10 cellular contexts compared by ENCODE assay signal in genomic region chr20:8454137-8454712, GRCh38.
A peak's percentile ranks its signal among the peaks of the same experiment; 100 is the strongest.
DNase-seq lines count a peak whose midpoint lies in the region; ATAC-seq, FAIRE-seq and TF ChIP-seq lines count a peak whose summit lies in the region.
"Had no signal": no experiment of that assay in that cellular context is flagged by ENCODE, and none has a peak within 500 bp of the region (broad histone marks: within the 10 kb centered on the region; RNA-seq: fewer than 3 reads in every experiment).

No MANE protein-coding gene starts in this region.

- H3K4me3 Mint-ChIP-seq in astrocyte (ENCODE audit: unreplicated experiment) (no peak overlapping the region), natural killer cell (no peak overlapping the region)
- H3K4me3 Mint-ChIP-seq: activated naive CD8-positive, alpha-beta T cell had no signal

- no peaks in the 10 kb centered on the region for H3K27me3 ChIP-seq in astrocyte (ENCODE audit: insufficient read depth, low read length)

- ATAC-seq in GM21515 (IDR thresholded peaks at IDR 0.05; ENCODE audit: unreplicated experiment) = peak; percentile 72
- ATAC-seq in natural killer cell = peak in 2 of 3 donors; percentile 54 to 63
- ATAC-seq in GM19467 (IDR thresholded peaks at IDR 0.05; ENCODE audit: unreplicated experiment) = no peak

- no peak overlapping the region for H3K9ac ChIP-seq in astrocyte (ENCODE audit: low read length)

- no peaks in the 10 kb centered on the region for H3K27me3 Mint-ChIP-seq in astrocyte (ENCODE audit: low read depth, unreplicated experiment)
- H3K27me3 Mint-ChIP-seq in natural killer cell (ENCODE audit: low read depth in 2 of 2) = no peaks in the 10 kb centered on the region
- H3K27me3 Mint-ChIP-seq: activated naive CD8-positive, alpha-beta T cell had no signal

- H3K36me3 Mint-ChIP-seq in astrocyte (ENCODE audit: low read depth, unreplicated experiment) = peaks cover 2% of the 10 kb centered on the region
- no peaks in the 10 kb centered on the region for H3K36me3 Mint-ChIP-seq in natural killer cell
- H3K36me3 Mint-ChIP-seq: activated naive CD8-positive, alpha-beta T cell had no signal

- intact Hi-C loops in natural killer cell (cut with micrococcal nuclease) = no loop called here

- H3K4me2 ChIP-seq in astrocyte (ENCODE audit: low read length) = no peak overlapping the region

- H3K9me3 ChIP-seq in astrocyte (ENCODE audit: insufficient read depth, low read depth, low read length) = no peaks in the 10 kb centered on the region

- TF ChIP-seq CTCF in astrocyte (IDR thresholded peaks at IDR 0.05; ENCODE audit: insufficient read depth, low read depth, low read length) (peak; percentile 65), natural killer cell (IDR thresholded peaks at IDR 0.05) (no peak)

- DNase-seq in DMS53 (lab: John Stamatoyannopoulos, UW) = peak; percentile 31
- no peak for DNase-seq in DMS53 treated with DMSO at 0.1 percent for 48 hours (lab: John Stamatoyannopoulos, UW; ENCODE audit: unreplicated experiment)
- peak; percentile 59 for DNase-seq in NCI-H226
- DNase-seq in astrocyte (ENCODE audit: low read depth) = peak; percentile 93
- DNase-seq in natural killer cell = no peak
- no peak for DNase-seq in ureter (ENCODE audit: low spot score)

- no peak overlapping the region for H3K4me3 ChIP-seq in astrocyte (ENCODE audit: insufficient read depth, low read depth, low read length)

- H3K36me3 ChIP-seq in astrocyte (ENCODE audit: insufficient read depth, low read length) = no peaks in the 10 kb centered on the region

- no peak overlapping the region for H2AFZ ChIP-seq in astrocyte (ENCODE audit: low read depth, low read length)

- peak; percentile 94 for FAIRE-seq in astrocyte (lab: Jason Lieb, UNC)
- FAIRE-seq: A204.1 had no signal

- peak overlapping the region; percentile 47 for H3K27ac ChIP-seq in astrocyte (ENCODE audit: low read depth, low read length)

- H4K20me1 ChIP-seq in astrocyte (ENCODE audit: insufficient read depth, low read length) = no peaks in the 10 kb centered on the region

- peaks cover 10% of the 10 kb centered on the region for H3K4me1 Mint-ChIP-seq in astrocyte (ENCODE audit: low read depth, unreplicated experiment)
- H3K4me1 Mint-ChIP-seq in natural killer cell = peaks cover 29 to 41% of the 10 kb centered on the region in 2 donors

- H3K9me3 Mint-ChIP-seq in astrocyte (ENCODE audit: unreplicated experiment) = no peaks in the 10 kb centered on the region
- no peaks in the 10 kb centered on the region for H3K9me3 Mint-ChIP-seq in natural killer cell

- H3K27ac Mint-ChIP-seq in astrocyte (ENCODE audit: unreplicated experiment) (no peak overlapping the region), natural killer cell (no peak overlapping the region)
- H3K27ac Mint-ChIP-seq: activated naive CD8-positive, alpha-beta T cell had no signal

- no peaks in the 10 kb centered on the region for H3K79me2 ChIP-seq in astrocyte (ENCODE audit: insufficient read depth, low read length)

- H3K4me1 ChIP-seq in astrocyte (ENCODE audit: insufficient read depth, low read length) = no peaks in the 10 kb centered on the region

Comparison
In these comparisons a context has a peak if more than half of its experiments do, and no peak if none do; other contexts are left out.
1. DNase-seq: peak in DMS53 (single experiment), NCI-H226 (single experiment) and astrocyte (single experiment); none in DMS53 treated with DMSO at 0.1 percent for 48 hours (single experiment), natural killer cell (single experiment) and ureter (single experiment).